ENCODE assay signal across 1 cellular context in the genomic region with DNA sequence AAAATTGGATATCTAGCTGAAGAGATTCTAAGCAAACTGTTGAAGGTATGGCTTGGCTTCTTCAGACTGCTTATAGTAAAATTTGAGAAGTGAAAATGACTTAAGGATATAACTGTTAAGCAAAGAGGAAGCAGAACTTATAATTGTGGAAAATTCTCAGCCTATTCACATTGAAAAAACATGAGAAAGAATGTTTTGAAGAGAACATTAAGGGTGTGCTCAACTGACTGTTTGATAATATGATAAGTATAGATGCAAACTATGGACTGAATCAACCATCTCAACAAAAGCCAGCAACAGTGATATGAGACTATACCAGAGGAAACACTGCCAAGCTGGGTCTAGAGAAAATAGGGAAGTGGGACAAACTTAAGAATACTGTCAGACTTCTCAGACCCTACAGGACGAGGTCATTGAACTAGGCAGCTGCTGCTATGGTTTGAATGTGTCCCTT.
TF ChIP-seq lines count a peak whose summit lies in the region.

No MANE protein-coding gene starts in this region.

TF ChIP-seq in GM12878, 131 proteins besides CTCF, POLR2A, EP300 and RAD21 (continued from another document):
- TF ChIP-seq, protein P1, sequence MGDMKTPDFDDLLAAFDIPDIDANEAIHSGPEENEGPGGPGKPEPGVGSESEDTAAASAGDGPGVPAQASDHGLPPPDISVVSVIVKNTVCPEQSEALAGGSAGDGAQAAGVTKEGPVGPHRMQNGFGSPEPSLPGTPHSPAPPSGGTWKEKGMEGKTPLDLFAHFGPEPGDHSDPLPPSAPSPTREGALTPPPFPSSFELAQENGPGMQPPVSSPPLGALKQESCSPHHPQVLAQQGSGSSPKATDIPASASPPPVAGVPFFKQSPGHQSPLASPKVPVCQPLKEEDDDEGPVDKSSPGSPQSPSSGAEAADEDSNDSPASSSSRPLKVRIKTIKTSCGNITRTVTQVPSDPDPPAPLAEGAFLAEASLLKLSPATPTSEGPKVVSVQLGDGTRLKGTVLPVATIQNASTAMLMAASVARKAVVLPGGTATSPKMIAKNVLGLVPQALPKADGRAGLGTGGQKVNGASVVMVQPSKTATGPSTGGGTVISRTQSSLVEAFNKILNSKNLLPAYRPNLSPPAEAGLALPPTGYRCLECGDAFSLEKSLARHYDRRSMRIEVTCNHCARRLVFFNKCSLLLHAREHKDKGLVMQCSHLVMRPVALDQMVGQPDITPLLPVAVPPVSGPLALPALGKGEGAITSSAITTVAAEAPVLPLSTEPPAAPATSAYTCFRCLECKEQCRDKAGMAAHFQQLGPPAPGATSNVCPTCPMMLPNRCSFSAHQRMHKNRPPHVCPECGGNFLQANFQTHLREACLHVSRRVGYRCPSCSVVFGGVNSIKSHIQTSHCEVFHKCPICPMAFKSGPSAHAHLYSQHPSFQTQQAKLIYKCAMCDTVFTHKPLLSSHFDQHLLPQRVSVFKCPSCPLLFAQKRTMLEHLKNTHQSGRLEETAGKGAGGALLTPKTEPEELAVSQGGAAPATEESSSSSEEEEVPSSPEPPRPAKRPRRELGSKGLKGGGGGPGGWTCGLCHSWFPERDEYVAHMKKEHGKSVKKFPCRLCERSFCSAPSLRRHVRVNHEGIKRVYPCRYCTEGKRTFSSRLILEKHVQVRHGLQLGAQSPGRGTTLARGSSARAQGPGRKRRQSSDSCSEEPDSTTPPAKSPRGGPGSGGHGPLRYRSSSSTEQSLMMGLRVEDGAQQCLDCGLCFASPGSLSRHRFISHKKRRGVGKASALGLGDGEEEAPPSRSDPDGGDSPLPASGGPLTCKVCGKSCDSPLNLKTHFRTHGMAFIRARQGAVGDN (IDR thresholded peaks at IDR 0.05) = no peak
